ENCODE assay signal across 19 cellular contexts in genomic region chr13:67076378-67076777, GRCh38.
"Had no signal": no experiment of that assay in that cellular context is flagged by ENCODE, and none has a peak within 500 bp of the region (broad histone marks: within the 10 kb centered on the region; RNA-seq: fewer than 3 reads in every experiment).

No MANE protein-coding gene starts in this region.

- H3K27ac Mint-ChIP-seq: activated B cell treated with CpG ODN at 0.5 μM for 24 hours; activated CD4-positive, alpha-beta T cell treated with anti-CD3 and anti-CD28 coated beads, Interleukin-2, amount 10 ng/mL, durations not matched to agents 24 days and 14 days; activated naive CD8-positive, alpha-beta T cell treated with anti-CD3 and anti-CD28 coated beads, Interleukin-2, amount 50 U/mL, for 24 hours; activated T-helper 1 cell treated with anti-CD3 and anti-CD28 coated beads, Interleukin-12 subunit alpha, Interleukin-12 subunit beta, Interleukin-2, Interleukin-4 antibody, amounts not matched to agents 30 ng/mL and 10 ng/mL and 1 ng/mL, durations not matched to agents 14 hours and 24 hours and 36 hours; stimulated activated effector memory CD8-positive, alpha-beta T cell treated with anti-CD3 and anti-CD28 coated beads, Interleukin-12 subunit alpha, Interleukin-12 subunit beta, amount 100 ng/mL, for 72 hours; T-helper 1 cell treated with Interleukin-12 subunit alpha and Interleukin-12 subunit beta and Interleukin-4 antibody, amounts not matched to agents 30 μg/mL and 1 μg/mL, for 36 hours had no signal

- H3K36me3 ChIP-seq: pancreas, tibial nerve, vagina had no signal

- ATAC-seq: activated naive CD8-positive, alpha-beta T cell treated with anti-CD3 and anti-CD28 coated beads, Interleukin-2, amount 50 U/mL, for 24 hours; left ventricle myocardium superior; pancreas; stimulated activated effector memory CD8-positive, alpha-beta T cell treated with anti-CD3 and anti-CD28 coated beads, Interleukin-12 subunit alpha, Interleukin-12 subunit beta, amount 100 ng/mL, for 72 hours had no signal

- H3K9me3 ChIP-seq: pancreas, tibial nerve, vagina had no signal

- H3K27me3 Mint-ChIP-seq: activated B cell treated with CpG ODN at 0.5 μM for 24 hours; activated CD4-positive, alpha-beta T cell treated with anti-CD3 and anti-CD28 coated beads, Interleukin-2, amount 10 ng/mL, durations not matched to agents 24 days and 14 days; activated naive CD8-positive, alpha-beta T cell treated with anti-CD3 and anti-CD28 coated beads, Interleukin-2, amount 50 U/mL, for 24 hours had no signal

- H3K4me3 Mint-ChIP-seq: activated B cell treated with CpG ODN at 0.5 μM for 24 hours; activated CD4-positive, alpha-beta T cell treated with anti-CD3 and anti-CD28 coated beads, Interleukin-2, amount 10 ng/mL, durations not matched to agents 24 days and 14 days; activated naive CD8-positive, alpha-beta T cell treated with anti-CD3 and anti-CD28 coated beads, Interleukin-2, amount 50 U/mL, for 24 hours; activated T-helper 1 cell treated with anti-CD3 and anti-CD28 coated beads, Interleukin-12 subunit alpha, Interleukin-12 subunit beta, Interleukin-2, Interleukin-4 antibody, amounts not matched to agents 30 ng/mL and 10 ng/mL and 1 ng/mL, durations not matched to agents 14 hours and 24 hours and 36 hours; nephron; stimulated activated effector memory CD8-positive, alpha-beta T cell treated with anti-CD3 and anti-CD28 coated beads, Interleukin-12 subunit alpha, Interleukin-12 subunit beta, amount 100 ng/mL, for 72 hours; T-helper 1 cell treated with Interleukin-12 subunit alpha and Interleukin-12 subunit beta and Interleukin-4 antibody, amounts not matched to agents 30 μg/mL and 1 μg/mL, for 36 hours had no signal

- H3K27ac ChIP-seq: pancreas, skin epidermis, tibial nerve, vagina had no signal

- FAIRE-seq: pancreas, TTC549 had no signal

- H3K27me3 ChIP-seq: pancreas, tibial nerve, vagina had no signal

- H3K4me1 Mint-ChIP-seq: activated CD4-positive, alpha-beta T cell treated with anti-CD3 and anti-CD28 coated beads, Interleukin-2, amount 10 ng/mL, durations not matched to agents 24 days and 14 days; nephron; stimulated activated effector memory CD8-positive, alpha-beta T cell treated with anti-CD3 and anti-CD28 coated beads, Interleukin-12 subunit alpha, Interleukin-12 subunit beta, amount 100 ng/mL, for 72 hours had no signal

- H3K9me3 Mint-ChIP-seq: activated B cell treated with CpG ODN at 0.5 μM for 24 hours; activated CD4-positive, alpha-beta T cell treated with anti-CD3 and anti-CD28 coated beads, Interleukin-2, amount 10 ng/mL, durations not matched to agents 24 days and 14 days; activated naive CD8-positive, alpha-beta T cell treated with anti-CD3 and anti-CD28 coated beads, Interleukin-2, amount 50 U/mL, for 24 hours; activated T-helper 1 cell treated with anti-CD3 and anti-CD28 coated beads, Interleukin-12 subunit alpha, Interleukin-12 subunit beta, Interleukin-2, Interleukin-4 antibody, amounts not matched to agents 30 ng/mL and 10 ng/mL and 1 ng/mL, durations not matched to agents 14 hours and 24 hours and 36 hours; nephron; T-helper 1 cell treated with Interleukin-12 subunit alpha and Interleukin-12 subunit beta and Interleukin-4 antibody, amounts not matched to agents 30 μg/mL and 1 μg/mL, for 36 hours had no signal

- H3K4me3 ChIP-seq: pancreas, skin epidermis, tibial nerve, vagina had no signal

- H3K36me3 Mint-ChIP-seq: stimulated activated effector memory CD8-positive, alpha-beta T cell treated with anti-CD3 and anti-CD28 coated beads, Interleukin-12 subunit alpha, Interleukin-12 subunit beta, amount 100 ng/mL, for 72 hours had no signal

- DNase-seq: activated B cell treated with CpG ODN at 0.5 μM for 24 hours; activated CD4-positive, alpha-beta T cell treated with anti-CD3 and anti-CD28 coated beads, Interleukin-2, amount 10 ng/mL, durations not matched to agents 24 days and 14 days; activated naive CD4-positive, alpha-beta T cell; activated naive CD8-positive, alpha-beta T cell treated with anti-CD3 and anti-CD28 coated beads, Interleukin-2, amount 50 U/mL, for 24 hours; central memory CD4-positive, alpha-beta T cell; erythroblast; islet precursor cell; left ventricle myocardium superior; mesenchymal stem cell; pancreas; retina had no signal

- H3K4me1 ChIP-seq: pancreas, tibial nerve, vagina had no signal
